22 cellular contexts compared by ENCODE assay signal in genomic region chr4:40912455-40913055, GRCh38.
DNase-seq lines count a peak whose midpoint lies in the region; ATAC-seq and TF ChIP-seq lines count a peak whose summit lies in the region.
"Had no signal": no experiment of that assay in that cellular context is flagged by ENCODE, and none has a peak within 500 bp of the region (broad histone marks: within the 10 kb centered on the region; RNA-seq: fewer than 3 reads in every experiment).

No MANE protein-coding gene starts in this region.

- H3K4me2 ChIP-seq in IMR-90 (ENCODE audit: low read depth, low read length) (no peak overlapping the region), mesenchymal stem cell (ENCODE audit: low read length, poor library complexity, severe bottlenecking) (no peak overlapping the region)
- H3K4me2 ChIP-seq: smooth muscle cell had no signal

- 0 out of 4 replicates have a peak, but pooled peaks cover 0 to 4% of the 10 kb centered on the region in 2 experiments for H3K79me1 ChIP-seq in IMR-90 (ENCODE audit: low read depth in 1 of 2, low read length in 2 of 2)
- H3K79me1 ChIP-seq in mesenchymal stem cell (replicated peaks; ENCODE audit: low read length, poor library complexity, severe bottlenecking): no peaks in the 10 kb centered on the region

- DNase-seq in AG04450 (ENCODE audit: low read depth, low spot score) (peak; percentile 38), IMR-90 (peak; percentile 71), cardiac fibroblast (ENCODE audit: low read depth in 2 of 2) (peak; percentile 34 to 46), mesenchymal stem cell (peak; percentile 60), endodermal cell (no peak), cerebellum (ENCODE audit: low spot score) (no peak)
- DNase-seq in activated T-cell treated with anti-CD3 and anti-CD28 coated beads, Interleukin-2, amount 50 U/mL, for 24 hours: no peak
- no peak for DNase-seq in activated effector memory CD4-positive, alpha-beta T cell treated with Interleukin-2 at 50 U/mL for 16 hours
- DNase-seq: activated CD4-positive, alpha-beta T cell treated with anti-CD3 and anti-CD28 coated beads for 48 hours; activated gamma-delta T cell; DMS79 treated with DMSO at 0.1 percent for 48 hours; MG63; NCI-H1694 treated with DMSO at 0.1 percent for 48 hours; NCI-H82; stimulated activated CD4-positive, alpha-beta T cell treated with anti-CD3 and anti-CD28 coated beads, Interleukin-4, amount 100 ng/mL, for 4 hours had no signal

- ATAC-seq in IMR-90 (ENCODE audit: low read depth): no peak
- ATAC-seq: natural killer cell treated with Interleukin-12 subunit alpha and Interleukin-12 subunit beta and Interleukin-15 and Interleukin-18, amount 100 ng/mL, for 72 hours; Panc1 had no signal

- peaks cover 6% of the 10 kb centered on the region; the same call in 1 of the 2 replicates for H4K20me1 ChIP-seq in IMR-90 (ENCODE audit: insufficient read depth, low read length)

- H3K27me3 ChIP-seq in AG04450 (ENCODE audit: control insufficient read depth, insufficient read depth, low read length) (no peaks in the 10 kb centered on the region), IMR-90 (ENCODE audit: control insufficient read depth, insufficient read depth, low read length) (no peaks in the 10 kb centered on the region), mesenchymal stem cell (ENCODE audit: control insufficient read depth in 1 of 2, insufficient read depth in 1 of 2, low read length in 2 of 2) (no peaks in the 10 kb centered on the region), endodermal cell (ENCODE audit: control insufficient read depth, insufficient read depth, low read length, poor library complexity, severe bottlenecking) (no peaks in the 10 kb centered on the region)
- H3K27me3 ChIP-seq: ascending aorta, MG63 had no signal

- no peak overlapping the region; the same call in 1 of the 2 replicates for H2AK5ac ChIP-seq in IMR-90 (ENCODE audit: low read depth, low read length)
- no peak overlapping the region for H2AK5ac ChIP-seq in mesenchymal stem cell (ENCODE audit: low read length, severe bottlenecking)

- in situ Hi-C loops in IMR-90 (cut with MboI; ENCODE audit: low sequenced_read_pairs): loop anchor here (25.0 kb wide), 1 partner anchor 750 kb away; no protein-coding TSS in a partner anchor

- H2BK120ac ChIP-seq in IMR-90 (ENCODE audit: low read depth, low read length): no peak overlapping the region
- no peak overlapping the region for H2BK120ac ChIP-seq in mesenchymal stem cell (ENCODE audit: low read depth, low read length)

- no peak overlapping the region for H3K18ac ChIP-seq in IMR-90 (ENCODE audit: low read depth, low read length)
- no peak overlapping the region for H3K18ac ChIP-seq in mesenchymal stem cell (ENCODE audit: low read depth in 1 of 2, low read length in 2 of 2)

- H3K27ac Mint-ChIP-seq in endodermal cell: no peak overlapping the region
- no peak overlapping the region for H3K27ac Mint-ChIP-seq in activated T-cell treated with anti-CD3 and anti-CD28 coated beads, Interleukin-2, amount 50 U/mL, for 24 hours
- H3K27ac Mint-ChIP-seq: IgD-negative memory B cell; memory B cell; natural killer cell treated with Interleukin-12 subunit alpha and Interleukin-12 subunit beta and Interleukin-15 and Interleukin-18, amount 100 ng/mL, for 72 hours; progenitor cell of endocrine pancreas had no signal

- 78% methylated on average over 8 of the region's 11 CpGs; no CpG with 5 or more reads in 1 of the 2 experiments for WGBS in IMR-90 (ENCODE audit: extremely low coverage in 2 of 2, insufficient read length in 1 of 2), 2 experiments
- WGBS in mesenchymal stem cell: 94% methylated on average over 10 of the region's 11 CpGs
- 93 to 94% methylated on average over 10 to 11 of the region's 11 CpGs for WGBS in endodermal cell (ENCODE audit: insufficient coverage in 1 of 2, insufficient read length in 1 of 2), 2 experiments

- H3K36me3 ChIP-seq in IMR-90 (ENCODE audit: control insufficient read depth, insufficient read depth, low read length): no peaks in the 10 kb centered on the region
- peaks cover 0 to 12% of the 10 kb centered on the region in 2 experiments for H3K36me3 ChIP-seq in mesenchymal stem cell (ENCODE audit: control insufficient read depth in 1 of 2, insufficient read depth in 2 of 2, low read depth in 1 of 2, low read length in 2 of 2)
- no peaks in the 10 kb centered on the region for H3K36me3 ChIP-seq in endodermal cell (ENCODE audit: control insufficient read depth, insufficient read depth, low read length)
- H3K36me3 ChIP-seq: ascending aorta, MG63 had no signal

- no peaks in the 10 kb centered on the region for H3K27me3 Mint-ChIP-seq in endodermal cell (ENCODE audit: insufficient read depth)
- H3K27me3 Mint-ChIP-seq in activated T-cell treated with anti-CD3 and anti-CD28 coated beads, Interleukin-2, amount 50 U/mL, for 24 hours: no peaks in the 10 kb centered on the region
- H3K27me3 Mint-ChIP-seq: progenitor cell of endocrine pancreas had no signal

- H2BK15ac ChIP-seq in IMR-90 (ENCODE audit: low read depth, low read length) (no peak overlapping the region), mesenchymal stem cell (ENCODE audit: low read depth, poor library complexity, severe bottlenecking) (no peak overlapping the region)

- no TSS peak for BruUV-seq in IMR-90 (replicated peaks; lab: Mats Ljungman, UMichigan)

- H2AFZ ChIP-seq in IMR-90 (replicated peaks; ENCODE audit: low read length, poor library complexity) (no peak overlapping the region), mesenchymal stem cell (ENCODE audit: low read depth, low read length) (no peak overlapping the region)

- peaks cover 5% of the 10 kb centered on the region for H3K9me3 Mint-ChIP-seq in endodermal cell
- H3K9me3 Mint-ChIP-seq in activated T-cell treated with anti-CD3 and anti-CD28 coated beads, Interleukin-2, amount 50 U/mL, for 24 hours: peaks cover 2% of the 10 kb centered on the region
- H3K9me3 Mint-ChIP-seq: IgD-negative memory B cell; memory B cell; natural killer cell treated with Interleukin-12 subunit alpha and Interleukin-12 subunit beta and Interleukin-15 and Interleukin-18, amount 100 ng/mL, for 72 hours had no signal

- 0 out of 4 replicates have a peak overlapping the region, but pooled peaks of 1 of the 2 experiments have one; percentile 9 for H4K8ac ChIP-seq in IMR-90 (ENCODE audit: low read depth in 2 of 2, low read length in 2 of 2)
- H4K8ac ChIP-seq in mesenchymal stem cell (ENCODE audit: low read length): no peak overlapping the region

- TF ChIP-seq CTCF in AG04450 (IDR thresholded peaks at IDR 0.05; ENCODE audit: low read depth, low read length): no peak
- TF ChIP-seq CTCF in IMR-90 (conservative IDR thresholded peaks at IDR 0.05; ENCODE audit: low read depth, low read length): no peak
- TF ChIP-seq CTCF in cardiac fibroblast (IDR thresholded peaks at IDR 0.05; ENCODE audit: low read depth, low read length): no peak
- TF ChIP-seq CTCF in endodermal cell (conservative IDR thresholded peaks at IDR 0.05): no peak

- POLR2A ChIA-PET in AG04450 (lab: Yijun Ruan, JAX) (no interaction called here), IMR-90 (lab: Charles Lee; ENCODE audit: unreplicated experiment) (interaction anchor here (0.6 kb wide), 2 partner anchors 302 to 429 kb away, joined by 3 to 9 read pairs; partner anchors contain the start of gene APBB2)

- intact Hi-C loops in IMR-90 (cut with micrococcal nuclease): no loop called here

- H4K91ac ChIP-seq in IMR-90 (ENCODE audit: insufficient read depth, low read depth, low read length) (no peak overlapping the region), mesenchymal stem cell (ENCODE audit: low read length) (no peak overlapping the region)

- no peak overlapping the region for H3K4me3 Mint-ChIP-seq in endodermal cell
- no peak overlapping the region for H3K4me3 Mint-ChIP-seq in activated T-cell treated with anti-CD3 and anti-CD28 coated beads, Interleukin-2, amount 50 U/mL, for 24 hours
- H3K4me3 Mint-ChIP-seq: IgD-negative memory B cell; memory B cell; natural killer cell treated with Interleukin-12 subunit alpha and Interleukin-12 subunit beta and Interleukin-15 and Interleukin-18, amount 100 ng/mL, for 72 hours had no signal

- H3K9me3 ChIP-seq in AG04450 (ENCODE audit: control insufficient read depth, insufficient read depth, low read length) (no peaks in the 10 kb centered on the region; the same call in 1 of the 2 replicates), IMR-90 (ENCODE audit: control insufficient read depth, insufficient read depth, low read length) (no peaks in the 10 kb centered on the region), mesenchymal stem cell (ENCODE audit: control insufficient read depth, low read length) (no peaks in the 10 kb centered on the region), endodermal cell (ENCODE audit: control insufficient read depth, low read length) (peaks cover 6% of the 10 kb centered on the region)
- H3K9me3 ChIP-seq: ascending aorta, MG63 had no signal

- H2BK12ac ChIP-seq in mesenchymal stem cell (ENCODE audit: low read length in 2 of 2): no peak overlapping the region

- H3K23ac ChIP-seq in IMR-90 (ENCODE audit: low read depth, low read length): no peak overlapping the region
- H3K23ac ChIP-seq in mesenchymal stem cell (ENCODE audit: low read length in 2 of 2): no peak overlapping the region

- no peak for TF ChIP-seq POLR2A in IMR-90 (IDR thresholded peaks at IDR 0.05; ENCODE audit: low read depth, low read length)

- H2AK9ac ChIP-seq in IMR-90 (replicated peaks; ENCODE audit: low read depth, low read length, poor library complexity): no peak overlapping the region

- H2BK20ac ChIP-seq in IMR-90 (ENCODE audit: low read depth, low read length): no peak overlapping the region

- H3K14ac ChIP-seq in IMR-90 (replicated peaks; ENCODE audit: low read depth, low read length): no peak overlapping the region
- peak overlapping the region in 1 of 2 experiments; percentile 45 for H3K14ac ChIP-seq in mesenchymal stem cell (ENCODE audit: low read length in 2 of 2)

- no peak overlapping the region for H3K9ac ChIP-seq in IMR-90 (ENCODE audit: low read depth, low read length)
- H3K9ac ChIP-seq in mesenchymal stem cell (ENCODE audit: low read length): no peak overlapping the region
- H3K9ac ChIP-seq in endodermal cell (ENCODE audit: extremely low read depth, low read length, poor library complexity, severe bottlenecking): no peak overlapping the region

- H2BK5ac ChIP-seq in IMR-90 (ENCODE audit: low read depth, low read length, poor library complexity, severe bottlenecking) (no peak overlapping the region), mesenchymal stem cell (ENCODE audit: low read depth, low read length, poor library complexity, severe bottlenecking) (no peak overlapping the region)

- dilution Hi-C loops in IMR-90 (cut with HindIII; ENCODE audit: low sequenced_read_pairs, unreplicated experiment): no loop called here

- peaks cover 26% of the 10 kb centered on the region for H3K4me1 ChIP-seq in IMR-90 (ENCODE audit: control insufficient read depth, insufficient read depth, low read length)
- peaks cover 25% of the 10 kb centered on the region for H3K4me1 ChIP-seq in mesenchymal stem cell (ENCODE audit: control insufficient read depth, insufficient read depth, low read depth, low read length)
- H3K4me1 ChIP-seq in endodermal cell (ENCODE audit: control insufficient read depth, insufficient read depth, low read length): no peaks in the 10 kb centered on the region

- H3K4me3 ChIP-seq in AG04450 (ENCODE audit: low read depth, low read length) (no peak overlapping the region), IMR-90 (ENCODE audit: insufficient read depth, low read depth, low read length) (no peak overlapping the region), cardiac fibroblast (replicated peaks in 1 of 2; ENCODE audit: low read depth in 2 of 2, low read length in 2 of 2) (no peak overlapping the region), mesenchymal stem cell (ENCODE audit: insufficient read depth in 1 of 2, low read depth in 1 of 2, low read length in 2 of 2) (no peak overlapping the region), endodermal cell (ENCODE audit: low read length) (no peak overlapping the region)
- H3K4me3 ChIP-seq: ascending aorta, MG63, smooth muscle cell had no signal

- no peak overlapping the region for H3K4ac ChIP-seq in IMR-90 (ENCODE audit: low read depth, low read length)
- no peak overlapping the region for H3K4ac ChIP-seq in mesenchymal stem cell (ENCODE audit: low read depth in 1 of 2, low read length in 2 of 2)

- no peak overlapping the region for H4K5ac ChIP-seq in IMR-90 (ENCODE audit: low read depth, low read length)

- no peak for TF ChIP-seq RAD21 in IMR-90 (IDR thresholded peaks at IDR 0.05; ENCODE audit: low read length)

- CTCF ChIA-PET in AG04450 (lab: Charles Lee) (interaction anchor here (1.0 to 4.5 kb wide), 7 partner anchors 9 to 347 kb away, joined by 3 to 32 read pairs (median 9); partner anchors contain the start of gene APBB2), IMR-90 (lab: Yijun Ruan, JAX) (interaction anchor here (1.0 to 2.0 kb wide), 2 partner anchors 12 to 15 kb away, joined by 3 to 5 read pairs; no protein-coding TSS in a partner anchor)

- peaks cover 6% of the 10 kb centered on the region for H3K4me1 Mint-ChIP-seq in endodermal cell
- peaks cover 67% of the 10 kb centered on the region for H3K4me1 Mint-ChIP-seq in activated T-cell treated with anti-CD3 and anti-CD28 coated beads, Interleukin-2, amount 50 U/mL, for 24 hours (ENCODE audit: low read depth)

- no peak overlapping the region for H3K56ac ChIP-seq in IMR-90 (ENCODE audit: extremely low read depth, insufficient read depth, low read length)

- peaks cover 22% of the 10 kb centered on the region for H3K9me1 ChIP-seq in IMR-90 (ENCODE audit: insufficient read depth, low read length)

- H3K36me3 Mint-ChIP-seq in endodermal cell (ENCODE audit: low read depth): peaks cover 30% of the 10 kb centered on the region
- no peaks in the 10 kb centered on the region for H3K36me3 Mint-ChIP-seq in activated T-cell treated with anti-CD3 and anti-CD28 coated beads, Interleukin-2, amount 50 U/mL, for 24 hours (ENCODE audit: low read depth)
- H3K36me3 Mint-ChIP-seq: memory B cell; natural killer cell treated with Interleukin-12 subunit alpha and Interleukin-12 subunit beta and Interleukin-15 and Interleukin-18, amount 100 ng/mL, for 72 hours had no signal

- H3K27ac ChIP-seq in AG04450 (ENCODE audit: low read depth, low read length) (no peak overlapping the region), IMR-90 (ENCODE audit: insufficient read depth, low read length) (no peak overlapping the region), mesenchymal stem cell (ENCODE audit: low read length, poor library complexity, severe bottlenecking) (no peak overlapping the region), endodermal cell (ENCODE audit: low read depth, low read length) (no peak overlapping the region)

Comparison
In these comparisons a context has a peak if more than half of its experiments do, and no peak if none do; other contexts are left out.
1. DNase-seq: peak in AG04450 (single experiment), IMR-90 (single experiment), cardiac fibroblast (2 of 2) and mesenchymal stem cell (single experiment); none in endodermal cell (single experiment), cerebellum (single experiment), activated T-cell treated with anti-CD3 and anti-CD28 coated beads, Interleukin-2, amount 50 U/mL, for 24 hours (single experiment) and activated effector memory CD4-positive, alpha-beta T cell treated with Interleukin-2 at 50 U/mL for 16 hours (single experiment).